Comparison of ENCODE assay signal across 24 cellular contexts in the genomic region with DNA sequence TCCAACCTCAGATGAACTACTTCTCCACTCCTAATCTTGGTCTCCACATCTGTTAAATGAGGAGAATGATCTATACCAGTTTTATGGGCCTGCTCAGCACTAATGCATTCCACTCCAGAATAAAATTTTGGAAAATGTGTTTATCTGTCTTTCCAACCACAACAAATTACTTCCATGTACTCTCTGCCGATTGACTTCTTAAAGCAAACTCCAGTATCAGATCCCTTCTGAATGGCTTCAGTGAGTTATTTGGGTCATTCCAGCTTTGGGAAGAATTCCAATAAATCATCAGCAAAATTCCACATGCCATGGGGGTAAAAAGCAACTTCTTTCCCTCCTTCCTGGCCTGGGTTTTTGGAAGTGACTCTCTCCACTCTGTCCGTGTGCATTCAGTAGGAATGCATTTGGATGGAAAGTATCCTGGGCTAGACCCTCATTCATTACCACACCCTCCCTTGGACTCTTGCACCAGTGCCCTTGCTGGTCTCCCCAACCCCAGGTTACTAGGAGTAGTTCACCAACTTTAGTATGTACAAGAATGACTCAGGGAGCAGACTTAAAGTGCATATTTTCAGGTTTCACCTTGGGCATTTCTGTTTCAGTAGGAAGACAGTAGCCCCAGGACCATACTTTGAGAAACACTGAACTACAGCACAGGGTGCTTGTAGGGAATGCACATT. TPM values are rescaled to one million over a fixed set of nuclear protein-coding genes. Genes with fewer than 3 reads are reported as not detected.
"Had no signal": no experiment of that assay in that cellular context is flagged by ENCODE, and none has a peak within 500 bp of the region (broad histone marks: within the 10 kb centered on the region; RNA-seq: fewer than 3 reads in every experiment).

No MANE protein-coding gene starts in this region.

- H3K27me3 ChIP-seq: colonic mucosa, heart right ventricle, thyroid gland had no signal

- H3K4me3 ChIP-seq: colonic mucosa, heart right ventricle, psoas muscle, thyroid gland had no signal

- H3K9ac ChIP-seq: parathyroid adenoma had no signal

- H3K9me3 ChIP-seq: colonic mucosa, thyroid gland had no signal

- H3K27ac ChIP-seq: colonic mucosa, heart right ventricle, parathyroid adenoma, psoas muscle, thyroid gland had no signal

- DNase-seq: activated B cell treated with CpG ODN at 0.5 μM for 24 hours; activated CD8-positive, alpha-beta memory T cell treated with anti-CD3 and anti-CD28 coated beads, Interleukin-2, amount 10 ng/mL, durations not matched to agents 7 days and 5 days; activated CD8-positive, alpha-beta T cell treated with anti-CD3 and anti-CD28 coated beads, Interleukin-2, amount 10 ng/mL, durations not matched to agents 7 days and 5 days; activated naive CD4-positive, alpha-beta T cell; activated T-cell treated with anti-CD3 and anti-CD28 coated beads, Interleukin-2, amount 50 U/mL, for 72 hours; colonic mucosa; effector CD8-positive, alpha-beta T cell; foreskin melanocyte; heart right ventricle; midbrain; naive thymus-derived CD4-positive, alpha-beta T cell; psoas muscle; right cardiac atrium; stimulated activated CD4-positive, alpha-beta T cell treated with anti-CD3 and anti-CD28 coated beads, Interleukin-4, amount 100 ng/mL, for 1 hour; T-helper 1 cell; thyroid gland had no signal

- H3K4me1 ChIP-seq: colonic mucosa, heart right ventricle, parathyroid adenoma, psoas muscle, thyroid gland had no signal

- H2AFZ ChIP-seq: parathyroid adenoma had no signal

- H3K79me2 ChIP-seq: parathyroid adenoma had no signal

- H3K36me3 ChIP-seq: colonic mucosa, heart right ventricle, thyroid gland had no signal

RNA-seq across cellular contexts. Expression of a gene that starts 15.4 kb away (rescaled TPM):
- total RNA-seq: activated B cell treated with CpG ODN at 0.5 μM for 24 hours; activated CD8-positive, alpha-beta memory T cell treated with anti-CD3 and anti-CD28 coated beads, Interleukin-2, amount 10 ng/mL, durations not matched to agents 7 days and 5 days; activated CD8-positive, alpha-beta T cell treated with anti-CD3 and anti-CD28 coated beads, Interleukin-2, amount 10 ng/mL, durations not matched to agents 7 days and 5 days; activated naive CD4-positive, alpha-beta T cell treated with anti-CD3 and anti-CD28 coated beads, Interleukin-2, amount 50 U/mL, for 72 hours; activated T-cell treated with anti-CD3 and anti-CD28 coated beads, Interleukin-2, amount 50 U/mL, for 72 hours; dermis microvascular lymphatic vessel endothelial cell; epithelial cell of proximal tubule; glomerular endothelial cell; kidney epithelial cell; naive thymus-derived CD4-positive, alpha-beta T cell; psoas muscle; right cardiac atrium; subcutaneous adipose tissue had no signal

RNA-seq across cellular contexts. Expression of a gene that starts 56.3 kb away (rescaled TPM):
- total RNA-seq: activated B cell treated with CpG ODN at 0.5 μM for 24 hours; activated CD8-positive, alpha-beta memory T cell treated with anti-CD3 and anti-CD28 coated beads, Interleukin-2, amount 10 ng/mL, durations not matched to agents 7 days and 5 days; activated CD8-positive, alpha-beta T cell treated with anti-CD3 and anti-CD28 coated beads, Interleukin-2, amount 10 ng/mL, durations not matched to agents 7 days and 5 days; activated naive CD4-positive, alpha-beta T cell treated with anti-CD3 and anti-CD28 coated beads, Interleukin-2, amount 50 U/mL, for 72 hours; activated T-cell treated with anti-CD3 and anti-CD28 coated beads, Interleukin-2, amount 50 U/mL, for 72 hours; dermis microvascular lymphatic vessel endothelial cell; epithelial cell of proximal tubule; glomerular endothelial cell; kidney epithelial cell; naive thymus-derived CD4-positive, alpha-beta T cell; ureter had no signal
